In genomic region chr19:41324231-41324702, GRCh38 we compare ENCODE assay signal across 10 cellular contexts. TPM values are rescaled to one million over a fixed set of nuclear protein-coding genes. Genes with fewer than 3 reads are reported as not detected.
A peak's percentile ranks its signal among the peaks of the same experiment; 100 is the strongest.
DNase-seq lines count a peak whose midpoint lies in the region; ATAC-seq lines count a peak whose summit lies in the region.
"Had no signal": no experiment of that assay in that cellular context is flagged by ENCODE, and none has a peak within 500 bp of the region (broad histone marks: within the 10 kb centered on the region; RNA-seq: fewer than 3 reads in every experiment).

No MANE protein-coding gene starts in this region.

- H3K4me3 Mint-ChIP-seq in activated CD4-positive, alpha-beta memory T cell treated with anti-CD3 and anti-CD28 coated beads for 36 hours = no peak overlapping the region
- H3K4me3 Mint-ChIP-seq in stimulated activated naive CD8-positive, alpha-beta T cell treated with anti-CD3 and anti-CD28 coated beads, Interleukin-15, amount 100 ng/mL, for 72 hours = no peak overlapping the region

- no peaks in the 10 kb centered on the region for H3K27me3 Mint-ChIP-seq in activated CD4-positive, alpha-beta memory T cell treated with anti-CD3 and anti-CD28 coated beads for 36 hours
- no peaks in the 10 kb centered on the region for H3K27me3 Mint-ChIP-seq in stimulated activated naive CD8-positive, alpha-beta T cell treated with anti-CD3 and anti-CD28 coated beads, Interleukin-15, amount 100 ng/mL, for 72 hours

- peak overlapping the region; percentile 69 for H3K4me3 ChIP-seq in iPS-20b (ENCODE audit: low read length)
- H3K4me3 ChIP-seq: HAP-1 had no signal

- ATAC-seq in stimulated activated naive CD8-positive, alpha-beta T cell treated with anti-CD3 and anti-CD28 coated beads, Interleukin-15, amount 100 ng/mL, for 72 hours = no peak
- ATAC-seq in GM21381 (IDR thresholded peaks at IDR 0.05; ENCODE audit: unreplicated experiment) = no peak

- intact Hi-C loops in activated CD4-positive, alpha-beta memory T cell treated with anti-CD3 and anti-CD28 coated beads for 36 hours (cut with micrococcal nuclease) = no loop called here

- DNase-seq in DMS 273 (lab: John Stamatoyannopoulos, UW; ENCODE audit: unreplicated experiment) (peak; percentile 50), DMS 273 treated with DMSO at 0.1 percent for 48 hours (lab: John Stamatoyannopoulos, UW) (no peak), islet precursor cell (no peak)
- DNase-seq in activated CD4-positive, alpha-beta memory T cell treated with anti-CD3 and anti-CD28 coated beads for 36 hours = no peak
- no peak for DNase-seq in stimulated activated naive CD8-positive, alpha-beta T cell treated with anti-CD3 and anti-CD28 coated beads, Interleukin-15, amount 100 ng/mL, for 72 hours
- no peak for DNase-seq in activated effector memory CD4-positive, alpha-beta T cell treated with anti-CD3 and anti-CD28 coated beads, Interleukin-2, amount 50 U/mL, for 16 hours
- DNase-seq: 8988T had no signal

- H3K4me1 ChIP-seq in iPS-20b (ENCODE audit: insufficient read depth, low read length) = peaks cover 35% of the 10 kb centered on the region
- H3K4me1 ChIP-seq: HAP-1 had no signal

- H3K36me3 ChIP-seq in iPS-20b (ENCODE audit: insufficient read depth, low read depth, low read length) = peaks cover 8% of the 10 kb centered on the region; the same call in 1 of the 2 replicates

- POLR2A ChIA-PET in activated CD4-positive, alpha-beta memory T cell treated with anti-CD3 and anti-CD28 coated beads for 36 hours (lab: Charles Lee) = interaction anchor here (0.9 to 1.5 kb wide), 2 partner anchors 14 to 15 kb away, joined by 3 read pairs; partner anchors contain the start of gene CCDC97

- H3K4me1 Mint-ChIP-seq in activated CD4-positive, alpha-beta memory T cell treated with anti-CD3 and anti-CD28 coated beads for 36 hours (ENCODE audit: low read depth) = peaks cover 40% of the 10 kb centered on the region
- peaks cover 78% of the 10 kb centered on the region for H3K4me1 Mint-ChIP-seq in stimulated activated naive CD8-positive, alpha-beta T cell treated with anti-CD3 and anti-CD28 coated beads, Interleukin-15, amount 100 ng/mL, for 72 hours

- H3K36me3 Mint-ChIP-seq in activated CD4-positive, alpha-beta memory T cell treated with anti-CD3 and anti-CD28 coated beads for 36 hours = peaks cover 35% of the 10 kb centered on the region

- H3K27me3 ChIP-seq in iPS-20b (ENCODE audit: insufficient read depth, low read length) = peaks cover 11% of the 10 kb centered on the region; the same call in 1 of the 2 replicates

- H3K9me3 ChIP-seq in iPS-20b (ENCODE audit: insufficient read depth, low read depth, low read length) = no peaks in the 10 kb centered on the region
- H3K9me3 ChIP-seq: HAP-1 had no signal

- peak overlapping the region; percentile 42; the same call in 1 of the 2 replicates for H3K9ac ChIP-seq in iPS-20b (ENCODE audit: low read depth, low read length)

- peak overlapping the region; percentile 73 for H3K27ac Mint-ChIP-seq in activated CD4-positive, alpha-beta memory T cell treated with anti-CD3 and anti-CD28 coated beads for 36 hours
- peak overlapping the region; percentile 60 to 81 for H3K27ac Mint-ChIP-seq in stimulated activated naive CD8-positive, alpha-beta T cell treated with anti-CD3 and anti-CD28 coated beads, Interleukin-15, amount 100 ng/mL, for 72 hours

- H3K9me3 Mint-ChIP-seq in activated CD4-positive, alpha-beta memory T cell treated with anti-CD3 and anti-CD28 coated beads for 36 hours = no peaks in the 10 kb centered on the region
- H3K9me3 Mint-ChIP-seq in stimulated activated naive CD8-positive, alpha-beta T cell treated with anti-CD3 and anti-CD28 coated beads, Interleukin-15, amount 100 ng/mL, for 72 hours = no peaks in the 10 kb centered on the region

- no peak overlapping the region for H3K27ac ChIP-seq in iPS-20b (ENCODE audit: low read length)

- CTCF ChIA-PET in activated CD4-positive, alpha-beta memory T cell treated with anti-CD3 and anti-CD28 coated beads for 36 hours (lab: Charles Lee) = no interaction called here

RNA-seq across cellular contexts. Expression of gene CCDC97, which starts 14.3 kb away (rescaled TPM):
- total RNA-seq in activated CD4-positive, alpha-beta memory T cell treated with anti-CD3 and anti-CD28 coated beads for 36 hours = 10 to 100 TPM; 20.5 to 23.4 TPM

RNA-seq across cellular contexts. Expression of gene TGFB1, which starts 29.5 kb away (rescaled TPM):
- 100 to 1,000 TPM; 108 to 110 TPM for total RNA-seq in activated CD4-positive, alpha-beta memory T cell treated with anti-CD3 and anti-CD28 coated beads for 36 hours

RNA-seq across cellular contexts. Expression of gene B9D2, which starts 39.7 kb away (rescaled TPM):
- 1 to 10 TPM; 4.7 to 5.1 TPM for total RNA-seq in activated CD4-positive, alpha-beta memory T cell treated with anti-CD3 and anti-CD28 coated beads for 36 hours

RNA-seq across cellular contexts. Expression of gene TMEM91, which starts 52.1 kb away (rescaled TPM):
- 1 to 10 TPM; 4.5 to 4.6 TPM for total RNA-seq in activated CD4-positive, alpha-beta memory T cell treated with anti-CD3 and anti-CD28 coated beads for 36 hours
